Comparison of ENCODE assay signal across 8 cellular contexts in the genomic region with DNA sequence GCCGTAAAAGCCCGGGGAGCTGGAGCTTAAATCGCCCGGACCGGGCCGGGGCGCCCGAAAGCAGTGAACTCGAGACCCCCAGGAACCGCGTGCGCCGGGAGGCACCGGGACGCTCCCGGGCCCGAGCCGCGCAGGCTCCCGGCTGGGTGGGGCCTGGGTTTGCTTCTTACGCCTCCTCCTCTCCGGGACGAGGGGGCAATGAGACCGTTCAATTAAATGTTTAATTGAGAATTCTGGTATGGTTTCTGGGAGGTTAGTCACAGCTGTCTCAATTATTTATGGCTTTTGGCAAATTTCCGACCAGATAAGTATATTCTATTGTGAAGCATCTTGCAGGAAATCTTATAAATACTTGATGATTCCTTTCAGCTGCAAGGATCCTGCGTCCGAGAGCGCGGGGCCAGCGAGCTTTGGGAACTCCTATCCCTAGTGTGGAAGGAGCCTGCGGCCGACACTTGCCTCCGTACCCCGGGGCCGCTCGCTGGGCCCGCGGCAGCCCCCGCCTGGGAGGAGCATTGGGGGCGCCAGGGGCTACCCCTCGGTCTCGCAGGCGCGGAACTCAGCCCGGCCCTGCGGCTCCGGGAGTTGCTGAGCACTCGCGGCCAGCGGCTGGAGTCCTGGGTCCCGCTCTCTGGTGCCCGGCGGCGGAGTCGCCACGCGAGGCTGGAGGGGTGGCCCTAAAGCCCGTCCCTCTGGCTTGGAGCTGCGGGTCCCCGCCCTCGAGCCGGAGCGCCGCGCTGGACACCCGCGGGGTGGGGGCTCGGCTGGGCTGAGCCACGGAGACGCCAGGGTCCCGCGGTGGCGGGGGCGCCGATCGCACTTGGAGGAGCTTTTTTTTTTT. TPM values are rescaled to one million over a fixed set of nuclear protein-coding genes. Genes with fewer than 3 reads are reported as not detected.
DNase-seq lines count a peak whose midpoint lies in the region; ATAC-seq and TF ChIP-seq lines count a peak whose summit lies in the region.

No MANE protein-coding gene starts in this region.

- no peaks in the 10 kb centered on the region for H3K9me2 ChIP-seq in PC-9 (ENCODE audit: insufficient read depth)

- peaks cover 28% of the 10 kb centered on the region; the same call in 1 of the 2 replicates for H3F3A ChIP-seq in PC-9 (ENCODE audit: insufficient read depth, low read depth)

- no TSS peak for BruUV-seq in PC-9 (replicated peaks; lab: Mats Ljungman, UMichigan)

- H3K79me2 ChIP-seq in PC-9 (ENCODE audit: low read depth), result no peaks in the 10 kb centered on the region

- no peak overlapping the region for H3K27ac ChIP-seq in PC-9

- CTCF ChIA-PET in PC-9 (lab: Charles Lee), result no interaction called here

- peak overlapping the region; percentile 98 for H2AFZ ChIP-seq in PC-9

- H3K27me3 ChIP-seq in PC-9 (ENCODE audit: insufficient read depth, low read depth), result no peaks in the 10 kb centered on the region

- intact Hi-C loops in PC-9 (cut with micrococcal nuclease; ENCODE audit: unreplicated experiment), result loop anchor here (5.0 kb wide), 1 partner anchor 35 kb away; a partner anchor contains a TSS
- intact Hi-C loops in left cardiac atrium (cut with DNase I), result no loop called here

- peaks cover 32% of the 10 kb centered on the region for H3K4me1 ChIP-seq in PC-9 (replicated peaks; ENCODE audit: insufficient read depth)

- ATAC-seq in left cardiac atrium (peak; percentile 25 to 50), GM18511 (IDR thresholded peaks at IDR 0.05; ENCODE audit: unreplicated experiment) (no peak)

- TF ChIP-seq CTCF in PC-9 (conservative IDR thresholded peaks at IDR 0.05), result no peak

- POLR2A ChIA-PET in PC-9 (lab: Charles Lee; ENCODE audit: unreplicated experiment), result no interaction called here

- H3K4me3 ChIP-seq in GM08714 (ENCODE audit: low read length), result peak overlapping the region; percentile 47; the same call in 1 of the 2 replicates
- H3K4me3 ChIP-seq in PC-9, result peak overlapping the region; percentile 67

- H3K36me3 ChIP-seq in PC-9 (ENCODE audit: low read depth), result no peaks in the 10 kb centered on the region

- H3K4me2 ChIP-seq in PC-9, result peak overlapping the region; percentile 92

- H3K9me3 ChIP-seq in PC-9 (ENCODE audit: insufficient read depth, low read depth), result no peaks in the 10 kb centered on the region

- no peak for DNase-seq in PC-9
- DNase-seq in left cardiac atrium, result no peak
- peak; percentile 10 for DNase-seq in renal cortical epithelial cell (ENCODE audit: low read depth)
- DNase-seq in HK-2 (ENCODE audit: unreplicated experiment), result no peak
- no peak for DNase-seq in NK-92 (lab: John Stamatoyannopoulos, UW; ENCODE audit: unreplicated experiment)
- DNase-seq in amniotic stem cell (lab: John Stamatoyannopoulos, UW), result no peak

- no peaks in the 10 kb centered on the region for H4K20me1 ChIP-seq in PC-9 (ENCODE audit: insufficient read depth)

RNA-seq across cellular contexts. Expression of a gene that starts 10.3 kb away (rescaled TPM):
- total RNA-seq in PC-9 (2021) (0.24 and 0.63 TPM in 2 replicates), left cardiac atrium (not detected), renal cortical epithelial cell (0.05 and 0.87 TPM in 2 replicates)

RNA-seq across cellular contexts. Expression of a gene that starts 35.6 kb away (rescaled TPM):
- 158 and 187 TPM in 2 replicates for total RNA-seq in PC-9 (2021)
- 100 to 1,000 TPM; 265 to 268 TPM for total RNA-seq in left cardiac atrium
- 147 and 166 TPM in 2 replicates for total RNA-seq in renal cortical epithelial cell
